In genomic region chr16:57871457-57871856, GRCh38 we compare ENCODE assay signal across 16 cellular contexts.
DNase-seq lines count a peak whose midpoint lies in the region; ATAC-seq and TF ChIP-seq lines count a peak whose summit lies in the region.
"Had no signal": no experiment of that assay in that cellular context is flagged by ENCODE, and none has a peak within 500 bp of the region (broad histone marks: within the 10 kb centered on the region; RNA-seq: fewer than 3 reads in every experiment).

No MANE protein-coding gene starts in this region.

- H3K9me3 ChIP-seq in HCT116 (ENCODE audit: control insufficient read depth in 1 of 2, insufficient read depth in 1 of 2, low read depth in 1 of 2, low read length in 2 of 2) = no peaks in the 10 kb centered on the region
- H3K9me3 ChIP-seq: ascending aorta, prostate gland had no signal

- H3K27me3 Mint-ChIP-seq in progenitor cell of endocrine pancreas = peaks cover 19% of the 10 kb centered on the region

- no peaks in the 10 kb centered on the region for H3K27me3 ChIP-seq in HCT116 (ENCODE audit: insufficient read depth, low read length)
- H3K27me3 ChIP-seq: ascending aorta had no signal

- CTCF ChIA-PET in HCT116 (lab: Charles Lee) = no interaction called here

- POLR2A ChIA-PET in HCT116 (lab: Charles Lee) = no interaction called here

- H3K9me2 ChIP-seq in HCT116 (ENCODE audit: insufficient read depth) = no peaks in the 10 kb centered on the region

- H3K4me2 ChIP-seq in HCT116 (ENCODE audit: low read length) = peak overlapping the region; percentile 29

- TF ChIP-seq CTCF in HCT116 (IDR thresholded peaks at IDR 0.05 in 2 of 3, conservative IDR thresholded peaks at IDR 0.05 in 1 of 3; ENCODE audit: borderline replicate concordance in 1 of 3, insufficient read depth in 1 of 3, low read depth in 2 of 3, low read length in 2 of 3) = no peak
- no peak for TF ChIP-seq CTCF in progenitor cell of endocrine pancreas (IDR thresholded peaks at IDR 0.05; ENCODE audit: unreplicated experiment)

- H3K27ac Mint-ChIP-seq in progenitor cell of endocrine pancreas = no peak overlapping the region
- H3K27ac Mint-ChIP-seq: WTC11 had no signal

- H3K36me3 Mint-ChIP-seq in progenitor cell of endocrine pancreas (ENCODE audit: insufficient read depth) = no peaks in the 10 kb centered on the region
- H3K36me3 Mint-ChIP-seq: WTC11 had no signal

- no peak for TF ChIP-seq RAD21 in HCT116 (IDR thresholded peaks at IDR 0.05; ENCODE audit: low read depth)

- no TSS peak for BruUV-seq in HCT116 (replicated peaks; lab: Mats Ljungman, UMichigan)

- RAD21 ChIA-PET in HCT116 (lab: Charles Lee; ENCODE audit: low non-redundant PET in 1 of 2, low total read pairs in 2 of 2, uncharacterized antibody in 2 of 2, unreplicated experiment in 2 of 2) = no interaction called here

- peak overlapping the region; percentile 74 for H2AFZ ChIP-seq in HCT116 (ENCODE audit: low read depth, low read length, poor library complexity, severe bottlenecking)

- DNase-seq in AG08395 (ENCODE audit: low spot score) (peak; percentile 72), HCT116 (ENCODE audit: low read depth, low spot score) (no peak), amniotic stem cell (lab: John Stamatoyannopoulos, UW) (peak; percentile 38), hepatic stellate cell (ENCODE audit: low spot score) (peak; percentile 43), progenitor cell of endocrine pancreas (ENCODE audit: low spot score, unreplicated experiment) (no peak), NCI-H524 (lab: John Stamatoyannopoulos, UW) (no peak), NCI-H146 (lab: John Stamatoyannopoulos, UW) (no peak)
- DNase-seq in stimulated activated CD8-positive, alpha-beta memory T cell treated with anti-CD3 and anti-CD28 coated beads, Interleukin-4, amount 100 ng/mL, for 48 hours = no peak
- DNase-seq: activated T-cell treated with anti-CD3 and anti-CD28 coated beads for 4 hours; stimulated activated CD4-positive, alpha-beta T cell treated with anti-CD3 and anti-CD28 coated beads, Interleukin-2, amount 100 ng/mL, for 24 hours; stimulated activated naive CD4-positive, alpha-beta T cell treated with Interleukin-2 at 50 U/mL for 16 hours had no signal

- no peaks in the 10 kb centered on the region for H3K9me3 Mint-ChIP-seq in progenitor cell of endocrine pancreas (ENCODE audit: low read depth)
- H3K9me3 Mint-ChIP-seq: WTC11 had no signal

- no peak overlapping the region for H3K27ac ChIP-seq in HCT116 (ENCODE audit: low read depth, low read length)
- H3K27ac ChIP-seq: ascending aorta, C4-2B, HL-60, prostate gland had no signal

- intact Hi-C loops in HCT116 (cut with micrococcal nuclease) = no loop called here

- ATAC-seq in HCT116 = no peak; the same call in 1 of the 2 replicates
- ATAC-seq: WTC11 had no signal

- no peaks in the 10 kb centered on the region for H4K20me1 ChIP-seq in HCT116 (ENCODE audit: insufficient read depth)

- no peak overlapping the region; the same call in 1 of the 2 replicates for H3K9ac ChIP-seq in HCT116 (ENCODE audit: low read length)

- peaks cover 4 to 17% of the 10 kb centered on the region in 2 experiments for H3K4me1 ChIP-seq in HCT116 (ENCODE audit: control insufficient read depth in 1 of 2, insufficient read depth in 2 of 2, low read length in 2 of 2)
- H3K4me1 ChIP-seq: ascending aorta, prostate gland had no signal

- no peak for TF ChIP-seq POLR2A in HCT116 (IDR thresholded peaks at IDR 0.05; ENCODE audit: borderline replicate concordance, extremely low read depth, insufficient read depth, insufficient read length)

- H3K4me3 Mint-ChIP-seq in progenitor cell of endocrine pancreas (ENCODE audit: low read depth) = no peak overlapping the region
- H3K4me3 Mint-ChIP-seq: WTC11 had no signal

- H3K4me1 Mint-ChIP-seq in progenitor cell of endocrine pancreas (ENCODE audit: low read depth) = peaks cover 6% of the 10 kb centered on the region

- H3K79me2 ChIP-seq in HCT116 (ENCODE audit: insufficient read depth, low read length) = no peaks in the 10 kb centered on the region

- no peaks in the 10 kb centered on the region for H3K36me3 ChIP-seq in HCT116 (ENCODE audit: control insufficient read depth in 1 of 2, insufficient read depth in 2 of 2, low read length in 2 of 2)
- H3K36me3 ChIP-seq: ascending aorta, prostate gland had no signal

- H3K4me3 ChIP-seq in HCT116 (replicated peaks in 1 of 2; ENCODE audit: low read depth in 1 of 2, low read length in 2 of 2) = no peak overlapping the region
- H3K4me3 ChIP-seq: ascending aorta, prostate gland had no signal

TF ChIP-seq in HCT116, 20 proteins besides CTCF, POLR2A, EP300 and RAD21:
- TF ChIP-seq SP1 (IDR thresholded peaks at IDR 0.05; ENCODE audit: low read depth) (peak; percentile 23; the same call in 1 of the 2 replicates), EZH2 (IDR thresholded peaks at IDR 0.05) (no peak), POLR2AphosphoS5 (IDR thresholded peaks at IDR 0.05; ENCODE audit: low read depth, low read length) (no peak), FOSL1 (IDR thresholded peaks at IDR 0.05; ENCODE audit: low read depth) (peak; percentile 58; the same call in 1 of the 2 replicates), JUND (IDR thresholded peaks at IDR 0.05) (peak; percentile 51; the same call in 1 of the 2 replicates), CBX3 (IDR thresholded peaks at IDR 0.05; ENCODE audit: low read depth) (no peak)

Comparison
In these comparisons a context has a peak if more than half of its experiments do, and no peak if none do; other contexts are left out.
1. DNase-seq: peak in AG08395 (single experiment), amniotic stem cell (single experiment) and hepatic stellate cell (single experiment); none in HCT116 (single experiment), stimulated activated CD8-positive, alpha-beta memory T cell treated with anti-CD3 and anti-CD28 coated beads, Interleukin-4, amount 100 ng/mL, for 48 hours (single experiment), progenitor cell of endocrine pancreas (single experiment), NCI-H524 (0 of 2) and NCI-H146 (single experiment).